11 cellular contexts compared by ENCODE assay signal in genomic region chr1:94327001-94327685, GRCh38.
DNase-seq lines count a peak whose midpoint lies in the region; ATAC-seq and TF ChIP-seq lines count a peak whose summit lies in the region.
"Had no signal": no experiment of that assay in that cellular context is flagged by ENCODE, and none has a peak within 500 bp of the region (broad histone marks: within the 10 kb centered on the region; RNA-seq: fewer than 3 reads in every experiment).

No MANE protein-coding gene starts in this region.

- H3K36me3 ChIP-seq in A673 (ENCODE audit: insufficient read depth, low read length, poor library complexity, severe bottlenecking), result no peaks in the 10 kb centered on the region

- BruUV-seq in A673 (replicated peaks; lab: Mats Ljungman, UMichigan), result no TSS peak

- H3K27me3 ChIP-seq in A673 (replicated peaks; ENCODE audit: insufficient read depth, low read depth, low read length, poor library complexity), result no peaks in the 10 kb centered on the region

- no peaks in the 10 kb centered on the region for H3K9me3 ChIP-seq in A673 (ENCODE audit: low read depth, low read length, poor library complexity, severe bottlenecking)

- intact Hi-C loops in A673 (cut with micrococcal nuclease; ENCODE audit: unreplicated experiment), result loop anchor here (10.0 kb wide), 1 partner anchor 82 kb away; no protein-coding TSS in a partner anchor

- DNase-seq in A673 (ENCODE audit: low spot score) (peak; percentile 85), NCI-H69 (lab: John Stamatoyannopoulos, UW) (peak; percentile 10), fibroblast of peridontal ligament (ENCODE audit: extremely low read depth) (peak; percentile 66), mucosa of gallbladder (ENCODE audit: low spot score) (peak; percentile 37), NCI-H524 treated with DMSO at 0.1 percent for 48 hours (lab: John Stamatoyannopoulos, UW) (no peak)
- DNase-seq in activated CD8-positive, alpha-beta memory T cell treated with anti-CD3 and anti-CD28 coated beads, Interleukin-2, amount 50 U/mL, for 4 hours, result no peak
- DNase-seq: activated CD4-positive, alpha-beta T cell treated with anti-CD3 and anti-CD28 coated beads for 4 hours; NCI-H1417 treated with DMSO at 0.1 percent for 48 hours; stimulated activated CD4-positive, alpha-beta T cell treated with anti-CD3 and anti-CD28 coated beads, Interleukin-4, amount 100 ng/mL, for 24 hours had no signal

- TF ChIP-seq CTCF in A673 (conservative IDR thresholded peaks at IDR 0.05; ENCODE audit: low read depth, low read length), result no peak

- H3K4me3 ChIP-seq in A673 (ENCODE audit: low read depth, low read length, poor library complexity, severe bottlenecking), result no peak overlapping the region

- POLR2A ChIA-PET in A673 (lab: Charles Lee; ENCODE audit: low non-redundant PET), result no interaction called here

- CTCF ChIA-PET in A673 (lab: Charles Lee), result interaction anchor here (0.7 kb wide), 1 partner anchor 477 kb away, joined by 3 read pairs; no protein-coding TSS in a partner anchor

- H3K27ac ChIP-seq in A673 (ENCODE audit: low read depth, low read length, poor library complexity, severe bottlenecking), result no peak overlapping the region

- no peak for ATAC-seq in GM19463 (IDR thresholded peaks at IDR 0.05; ENCODE audit: unreplicated experiment)
- no peak for ATAC-seq in GM21737 (IDR thresholded peaks at IDR 0.05; ENCODE audit: unreplicated experiment)

- H3K4me1 ChIP-seq in A673 (ENCODE audit: insufficient read depth, low read length, poor library complexity, severe bottlenecking), result peaks cover 20% of the 10 kb centered on the region

Comparison
In these comparisons a context has a peak if more than half of its experiments do, and no peak if none do; other contexts are left out.
1. DNase-seq: peak in A673 (single experiment), NCI-H69 (single experiment), fibroblast of peridontal ligament (single experiment) and mucosa of gallbladder (single experiment); none in NCI-H524 treated with DMSO at 0.1 percent for 48 hours (single experiment) and activated CD8-positive, alpha-beta memory T cell treated with anti-CD3 and anti-CD28 coated beads, Interleukin-2, amount 50 U/mL, for 4 hours (single experiment).